ENCODE assay signal across 10 cellular contexts in genomic region chr2:138395565-138396306, GRCh38.
DNase-seq lines count a peak whose midpoint lies in the region; ATAC-seq and TF ChIP-seq lines count a peak whose summit lies in the region.
"Had no signal": no experiment of that assay in that cellular context is flagged by ENCODE, and none has a peak within 500 bp of the region (broad histone marks: within the 10 kb centered on the region; RNA-seq: fewer than 3 reads in every experiment).

No MANE protein-coding gene starts in this region.

- TF ChIP-seq CTCF in RWPE1 (conservative IDR thresholded peaks at IDR 0.05; ENCODE audit: low read depth), result no peak
- no peak for TF ChIP-seq CTCF in fibroblast of pulmonary artery (IDR thresholded peaks at IDR 0.05; ENCODE audit: low read length, missing control alignments)
- TF ChIP-seq CTCF in upper lobe of right lung (IDR thresholded peaks at IDR 0.05), result no peak

- POLR2A ChIA-PET in activated CD4-positive, alpha-beta T cell treated with anti-CD3 and anti-CD28 coated beads for 36 hours (lab: Charles Lee), result no interaction called here
- POLR2A ChIA-PET in RWPE1 (lab: Yijun Ruan, JAX; ENCODE audit: low non-redundant PET), result no interaction called here

- no peaks in the 10 kb centered on the region for H3K4me1 Mint-ChIP-seq in activated CD4-positive, alpha-beta T cell treated with anti-CD3 and anti-CD28 coated beads for 36 hours

- no peaks in the 10 kb centered on the region for H3K27me3 ChIP-seq in upper lobe of right lung

- intact Hi-C loops in activated CD4-positive, alpha-beta T cell treated with anti-CD3 and anti-CD28 coated beads for 36 hours (cut with DNase I, micrococcal nuclease), result no loop called here
- intact Hi-C loops in upper lobe of right lung (cut with DNase I), result no loop called here

- H3K9me3 Mint-ChIP-seq in activated CD4-positive, alpha-beta T cell treated with anti-CD3 and anti-CD28 coated beads for 36 hours (ENCODE audit: low read depth), result peaks cover 5% of the 10 kb centered on the region

- no peak overlapping the region for H3K4me3 ChIP-seq in fibroblast of pulmonary artery (replicated peaks; ENCODE audit: low read depth, low read length)
- H3K4me3 ChIP-seq in upper lobe of right lung, result no peak overlapping the region

- no peaks in the 10 kb centered on the region for H3K36me3 Mint-ChIP-seq in activated CD4-positive, alpha-beta T cell treated with anti-CD3 and anti-CD28 coated beads for 36 hours (ENCODE audit: low read depth)
- H3K36me3 Mint-ChIP-seq: WTC11 had no signal

- CTCF ChIA-PET in activated CD4-positive, alpha-beta T cell treated with anti-CD3 and anti-CD28 coated beads for 36 hours (lab: Charles Lee), result no interaction called here
- CTCF ChIA-PET in RWPE1 (lab: Yijun Ruan, JAX), result no interaction called here

- no peaks in the 10 kb centered on the region for H3K36me3 ChIP-seq in upper lobe of right lung

- no peak overlapping the region for H3K4me3 Mint-ChIP-seq in activated CD4-positive, alpha-beta T cell treated with anti-CD3 and anti-CD28 coated beads for 36 hours
- H3K4me3 Mint-ChIP-seq: WTC11 had no signal

- ATAC-seq in activated CD4-positive, alpha-beta T cell treated with anti-CD3 and anti-CD28 coated beads for 36 hours, result peak; percentile 30
- ATAC-seq in upper lobe of right lung, result peak; percentile 41
- ATAC-seq: WTC11 had no signal

- no peak for DNase-seq in activated CD4-positive, alpha-beta T cell treated with anti-CD3 and anti-CD28 coated beads for 36 hours
- no peak for DNase-seq in activated CD4-positive, alpha-beta T cell treated with anti-CD3 and anti-CD28 coated beads for 1 hour
- DNase-seq in RWPE1 (ENCODE audit: low spot score) (peak; percentile 31), fibroblast of pulmonary artery (ENCODE audit: low read depth) (peak; percentile 68), upper lobe of right lung (no peak), germinal center (ENCODE audit: low spot score) (no peak), cortex of kidney (lab: John Stamatoyannopoulos, UW) (no peak)
- no peak for DNase-seq in activated CD8-positive, alpha-beta memory T cell treated with anti-CD3 and anti-CD28 coated beads for 24 hours
- DNase-seq: activated naive CD4-positive, alpha-beta T cell had no signal

- H3K9me3 ChIP-seq in upper lobe of right lung, result no peaks in the 10 kb centered on the region

- no peaks in the 10 kb centered on the region for H3K27me3 Mint-ChIP-seq in activated CD4-positive, alpha-beta T cell treated with anti-CD3 and anti-CD28 coated beads for 36 hours

- no peaks in the 10 kb centered on the region for H3K4me1 ChIP-seq in upper lobe of right lung

- H3K27ac Mint-ChIP-seq in activated CD4-positive, alpha-beta T cell treated with anti-CD3 and anti-CD28 coated beads for 36 hours, result peak overlapping the region; percentile 41
- H3K27ac Mint-ChIP-seq: WTC11 had no signal

- H3K27ac ChIP-seq in RWPE1 (peak overlapping the region; percentile 79), upper lobe of right lung (no peak overlapping the region)

Comparison
In these comparisons a context has a peak if more than half of its experiments do, and no peak if none do; other contexts are left out.
1. DNase-seq: peak in RWPE1 (single experiment) and fibroblast of pulmonary artery (single experiment); none in activated CD4-positive, alpha-beta T cell treated with anti-CD3 and anti-CD28 coated beads for 36 hours (single experiment), activated CD4-positive, alpha-beta T cell treated with anti-CD3 and anti-CD28 coated beads for 1 hour (single experiment), upper lobe of right lung (single experiment), germinal center (single experiment), cortex of kidney (single experiment) and activated CD8-positive, alpha-beta memory T cell treated with anti-CD3 and anti-CD28 coated beads for 24 hours (single experiment).